1 cellular context compared by ENCODE assay signal in the genomic region with DNA sequence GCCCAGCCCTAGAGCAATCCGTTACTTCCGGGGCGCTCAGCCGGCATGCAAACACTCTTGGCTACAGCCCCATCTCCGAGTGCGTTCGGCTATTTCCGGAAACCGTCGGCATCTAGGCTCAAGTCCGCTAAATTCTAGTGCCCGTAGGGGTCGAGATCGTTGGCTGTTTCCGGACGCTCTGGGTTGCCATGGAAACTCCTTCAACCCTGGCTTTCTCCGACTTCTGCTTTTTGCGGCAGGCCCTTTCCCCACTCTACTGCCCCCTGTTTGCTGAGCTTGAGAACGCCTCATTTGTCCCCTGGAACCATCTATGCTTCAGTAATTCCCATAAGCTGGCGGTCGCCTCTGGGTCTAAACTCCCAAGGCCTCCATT.
TF ChIP-seq lines count a peak whose summit lies in the region.

No MANE protein-coding gene starts in this region.

TF ChIP-seq in GM12878, 131 proteins besides CTCF, POLR2A, EP300 and RAD21 (continued from another document):
- TF ChIP-seq, protein P1, sequence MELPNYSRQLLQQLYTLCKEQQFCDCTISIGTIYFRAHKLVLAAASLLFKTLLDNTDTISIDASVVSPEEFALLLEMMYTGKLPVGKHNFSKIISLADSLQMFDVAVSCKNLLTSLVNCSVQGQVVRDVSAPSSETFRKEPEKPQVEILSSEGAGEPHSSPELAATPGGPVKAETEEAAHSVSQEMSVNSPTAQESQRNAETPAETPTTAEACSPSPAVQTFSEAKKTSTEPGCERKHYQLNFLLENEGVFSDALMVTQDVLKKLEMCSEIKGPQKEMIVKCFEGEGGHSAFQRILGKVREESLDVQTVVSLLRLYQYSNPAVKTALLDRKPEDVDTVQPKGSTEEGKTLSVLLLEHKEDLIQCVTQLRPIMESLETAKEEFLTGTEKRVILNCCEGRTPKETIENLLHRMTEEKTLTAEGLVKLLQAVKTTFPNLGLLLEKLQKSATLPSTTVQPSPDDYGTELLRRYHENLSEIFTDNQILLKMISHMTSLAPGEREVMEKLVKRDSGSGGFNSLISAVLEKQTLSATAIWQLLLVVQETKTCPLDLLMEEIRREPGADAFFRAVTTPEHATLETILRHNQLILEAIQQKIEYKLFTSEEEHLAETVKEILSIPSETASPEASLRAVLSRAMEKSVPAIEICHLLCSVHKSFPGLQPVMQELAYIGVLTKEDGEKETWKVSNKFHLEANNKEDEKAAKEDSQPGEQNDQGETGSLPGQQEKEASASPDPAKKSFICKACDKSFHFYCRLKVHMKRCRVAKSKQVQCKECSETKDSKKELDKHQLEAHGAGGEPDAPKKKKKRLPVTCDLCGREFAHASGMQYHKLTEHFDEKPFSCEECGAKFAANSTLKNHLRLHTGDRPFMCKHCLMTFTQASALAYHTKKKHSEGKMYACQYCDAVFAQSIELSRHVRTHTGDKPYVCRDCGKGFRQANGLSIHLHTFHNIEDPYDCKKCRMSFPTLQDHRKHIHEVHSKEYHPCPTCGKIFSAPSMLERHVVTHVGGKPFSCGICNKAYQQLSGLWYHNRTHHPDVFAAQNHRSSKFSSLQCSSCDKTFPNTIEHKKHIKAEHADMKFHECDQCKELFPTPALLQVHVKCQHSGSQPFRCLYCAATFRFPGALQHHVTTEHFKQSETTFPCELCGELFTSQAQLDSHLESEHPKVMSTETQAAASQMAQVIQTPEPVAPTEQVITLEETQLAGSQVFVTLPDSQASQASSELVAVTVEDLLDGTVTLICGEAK (IDR thresholded peaks at IDR 0.05; ENCODE audit: borderline replicate concordance), result peak; percentile 78; the same call in 1 of the 2 replicates
- TF ChIP-seq TCF3 (IDR thresholded peaks at IDR 0.05; ENCODE audit: borderline replicate concordance, insufficient read depth, low read depth, low read length), result 0 out of 2 replicates have a peak, but pooled peaks have one; percentile 6
- no peak for TF ChIP-seq ZNF274 (IDR thresholded peaks at IDR 0.05; ENCODE audit: insufficient read depth, insufficient read length)
- no peak for TF ChIP-seq ZNF622 (IDR thresholded peaks at IDR 0.05)
- TF ChIP-seq LARP7 (IDR thresholded peaks at IDR 0.05), result no peak; the same call in 1 of the 2 replicates
- TF ChIP-seq NFYA (IDR thresholded peaks at IDR 0.05; ENCODE audit: borderline replicate concordance, low read depth, low read length), result no peak
- 0 out of 2 replicates have a peak, but pooled peaks have one; percentile 16 for TF ChIP-seq SMAD5 (IDR thresholded peaks at IDR 0.05; ENCODE audit: low read depth)
- TF ChIP-seq BHLHE40 (IDR thresholded peaks at IDR 0.05; ENCODE audit: borderline replicate concordance in 1 of 2, low read depth in 2 of 2, low read length in 1 of 2), result no peak
- TF ChIP-seq HCFC1 (IDR thresholded peaks at IDR 0.05; ENCODE audit: low read length), result no peak; the same call in 1 of the 2 replicates
- TF ChIP-seq CBFB (IDR thresholded peaks at IDR 0.05; ENCODE audit: low read depth), result no peak
- TF ChIP-seq, protein P2, sequence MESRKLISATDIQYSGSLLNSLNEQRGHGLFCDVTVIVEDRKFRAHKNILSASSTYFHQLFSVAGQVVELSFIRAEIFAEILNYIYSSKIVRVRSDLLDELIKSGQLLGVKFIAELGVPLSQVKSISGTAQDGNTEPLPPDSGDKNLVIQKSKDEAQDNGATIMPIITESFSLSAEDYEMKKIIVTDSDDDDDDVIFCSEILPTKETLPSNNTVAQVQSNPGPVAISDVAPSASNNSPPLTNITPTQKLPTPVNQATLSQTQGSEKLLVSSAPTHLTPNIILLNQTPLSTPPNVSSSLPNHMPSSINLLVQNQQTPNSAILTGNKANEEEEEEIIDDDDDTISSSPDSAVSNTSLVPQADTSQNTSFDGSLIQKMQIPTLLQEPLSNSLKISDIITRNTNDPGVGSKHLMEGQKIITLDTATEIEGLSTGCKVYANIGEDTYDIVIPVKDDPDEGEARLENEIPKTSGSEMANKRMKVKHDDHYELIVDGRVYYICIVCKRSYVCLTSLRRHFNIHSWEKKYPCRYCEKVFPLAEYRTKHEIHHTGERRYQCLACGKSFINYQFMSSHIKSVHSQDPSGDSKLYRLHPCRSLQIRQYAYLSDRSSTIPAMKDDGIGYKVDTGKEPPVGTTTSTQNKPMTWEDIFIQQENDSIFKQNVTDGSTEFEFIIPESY (IDR thresholded peaks at IDR 0.05), result no peak
- TF ChIP-seq POLR2AphosphoS2 (IDR thresholded peaks at IDR 0.05; ENCODE audit: low read depth, low read length), result 0 out of 2 replicates have a peak, but pooled peaks have one; percentile 36
- TF ChIP-seq, protein P3, sequence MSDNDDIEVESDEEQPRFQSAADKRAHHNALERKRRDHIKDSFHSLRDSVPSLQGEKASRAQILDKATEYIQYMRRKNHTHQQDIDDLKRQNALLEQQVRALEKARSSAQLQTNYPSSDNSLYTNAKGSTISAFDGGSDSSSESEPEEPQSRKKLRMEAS (IDR thresholded peaks at IDR 0.05; ENCODE audit: low read depth, low read length), result 0 out of 2 replicates have a peak, but pooled peaks have one; percentile 10
- TF ChIP-seq ZNF24 (IDR thresholded peaks at IDR 0.05), result no peak
- TF ChIP-seq SPI1 (IDR thresholded peaks at IDR 0.05; ENCODE audit: borderline replicate concordance, insufficient read depth, low read depth, low read length), result peak; percentile 98
- no peak for TF ChIP-seq MYC (IDR thresholded peaks at IDR 0.05; ENCODE audit: insufficient read depth, insufficient read length, insufficient replicate concordance, low read length, severe bottlenecking)
- no peak; the same call in 1 of the 2 replicates for TF ChIP-seq GABPA (IDR thresholded peaks at IDR 0.05; ENCODE audit: low read depth)
- TF ChIP-seq ZNF384 (IDR thresholded peaks at IDR 0.05; ENCODE audit: borderline replicate concordance, low read depth, low read length), result no peak
- no peak for TF ChIP-seq HDAC2 (IDR thresholded peaks at IDR 0.05)
- TF ChIP-seq SMAD1 (IDR thresholded peaks at IDR 0.05; ENCODE audit: low read depth, partially characterized antibody), result no peak
- no peak for TF ChIP-seq FOS (IDR thresholded peaks at IDR 0.05; ENCODE audit: borderline replicate concordance, extremely low read depth, insufficient read length)
- 0 out of 2 replicates have a peak, but pooled peaks have one; percentile 10 for TF ChIP-seq BACH1 (IDR thresholded peaks at IDR 0.05; ENCODE audit: borderline replicate concordance)
- TF ChIP-seq BMI1 (IDR thresholded peaks at IDR 0.05; ENCODE audit: borderline replicate concordance), result peak; percentile 100
- TF ChIP-seq, protein P4, sequence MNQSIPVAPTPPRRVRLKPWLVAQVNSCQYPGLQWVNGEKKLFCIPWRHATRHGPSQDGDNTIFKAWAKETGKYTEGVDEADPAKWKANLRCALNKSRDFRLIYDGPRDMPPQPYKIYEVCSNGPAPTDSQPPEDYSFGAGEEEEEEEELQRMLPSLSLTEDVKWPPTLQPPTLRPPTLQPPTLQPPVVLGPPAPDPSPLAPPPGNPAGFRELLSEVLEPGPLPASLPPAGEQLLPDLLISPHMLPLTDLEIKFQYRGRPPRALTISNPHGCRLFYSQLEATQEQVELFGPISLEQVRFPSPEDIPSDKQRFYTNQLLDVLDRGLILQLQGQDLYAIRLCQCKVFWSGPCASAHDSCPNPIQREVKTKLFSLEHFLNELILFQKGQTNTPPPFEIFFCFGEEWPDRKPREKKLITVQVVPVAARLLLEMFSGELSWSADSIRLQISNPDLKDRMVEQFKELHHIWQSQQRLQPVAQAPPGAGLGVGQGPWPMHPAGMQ (IDR thresholded peaks at IDR 0.05; ENCODE audit: borderline replicate concordance), result no peak
- no peak for TF ChIP-seq WRNIP1 (IDR thresholded peaks at IDR 0.05; ENCODE audit: borderline replicate concordance, low read depth, low read length)
- TF ChIP-seq ATF7 (IDR thresholded peaks at IDR 0.05; ENCODE audit: low read depth), result no peak
- peak; percentile 59; the same call in 1 of the 2 replicates for TF ChIP-seq RUNX3 (IDR thresholded peaks at IDR 0.05; ENCODE audit: low read length)
